In genomic region chr11:693415-693831, GRCh38 we compare ENCODE assay signal across 8 cellular contexts. TPM values are rescaled to one million over a fixed set of nuclear protein-coding genes. Genes with fewer than 3 reads are reported as not detected.
A peak's percentile ranks its signal among the peaks of the same experiment; 100 is the strongest.
DNase-seq lines count a peak whose midpoint lies in the region; ATAC-seq and TF ChIP-seq lines count a peak whose summit lies in the region.

No MANE protein-coding gene starts in this region.

- 30% methylated on average over 13 of the region's 13 CpGs for WGBS in prostate gland

- H3K4me3 ChIP-seq in NB4 (ENCODE audit: low read depth, low read length) (peak overlapping the region; percentile 64), choroid plexus epithelial cell (ENCODE audit: low read depth, low read length) (peak overlapping the region; percentile 61), prostate gland (no peak overlapping the region)

- intact Hi-C loops in prostate gland (cut with DNase I), result no loop called here

- no peaks in the 10 kb centered on the region for H3K27me3 ChIP-seq in prostate gland (replicated peaks; ENCODE audit: insufficient read depth)

- no peaks in the 10 kb centered on the region for H3K9me3 ChIP-seq in prostate gland

- no peak for ATAC-seq in GM19395 (IDR thresholded peaks at IDR 0.05; ENCODE audit: unreplicated experiment)
- ATAC-seq in HG02759 (IDR thresholded peaks at IDR 0.05; ENCODE audit: unreplicated experiment), result no peak

- TF ChIP-seq POLR2A in NB4 (IDR thresholded peaks at IDR 0.05; ENCODE audit: extremely low read depth, insufficient read length), result no peak
- no peak for TF ChIP-seq POLR2A in prostate gland (IDR thresholded peaks at IDR 0.05)

- TF ChIP-seq CTCF in NB4 (IDR thresholded peaks at IDR 0.05; ENCODE audit: low read depth, low read length) (no peak), choroid plexus epithelial cell (conservative IDR thresholded peaks at IDR 0.05; ENCODE audit: low read depth, low read length) (no peak), prostate gland (IDR thresholded peaks at IDR 0.05) (no peak)

- peaks cover 32% of the 10 kb centered on the region for H3K4me1 ChIP-seq in prostate gland (replicated peaks)

- H3K36me3 ChIP-seq in prostate gland, result no peaks in the 10 kb centered on the region

- DNase-seq in ELR (ENCODE audit: low read depth) (peak; percentile 19), NB4 (ENCODE audit: low read depth) (peak; percentile 80), choroid plexus epithelial cell (ENCODE audit: low read depth) (peak; percentile 30), prostate gland (ENCODE audit: low spot score) (no peak), SIG-M5 (lab: John Stamatoyannopoulos, UW) (no peak), mucosa of gallbladder (ENCODE audit: low spot score) (no peak)

- peak overlapping the region; percentile 35 to 99 for H3K27ac ChIP-seq in prostate gland

RNA-seq across cellular contexts. Expression of gene DEAF1, which starts 1.6 kb away (rescaled TPM):
- total RNA-seq in prostate gland (100 to 1,000 TPM in 1 of 2 donors, 10 to 100 TPM in 1; 53.5 to 102 TPM), mucosa of gallbladder (45.0 TPM)

RNA-seq across cellular contexts. Expression of gene TMEM80, which starts 2.2 kb away (rescaled TPM):
- total RNA-seq in prostate gland (10 to 100 TPM; 66.0 to 70.9 TPM), mucosa of gallbladder (52.0 TPM)

RNA-seq across cellular contexts. Expression of gene EPS8L2, which starts 12.6 kb away (rescaled TPM):
- 100 to 1,000 TPM in 1 of 2 donors, 10 to 100 TPM in 1; 92.1 to 114 TPM for total RNA-seq in prostate gland
- total RNA-seq in mucosa of gallbladder, result 228 TPM

RNA-seq across cellular contexts. Expression of gene TALDO1, which starts 53.8 kb away (rescaled TPM):
- total RNA-seq in prostate gland (100 to 1,000 TPM; 124 to 285 TPM), mucosa of gallbladder (176 TPM)

RNA-seq across cellular contexts. Expression of gene DRD4, which starts 56.4 kb away (rescaled TPM):
- total RNA-seq in prostate gland (under 1 TPM; 0.68 TPM), mucosa of gallbladder (2.6 TPM)

Comparison
In these comparisons a context has a peak if more than half of its experiments do, and no peak if none do; other contexts are left out.
1. DNase-seq: peak in ELR (single experiment), NB4 (single experiment) and choroid plexus epithelial cell (single experiment); none in prostate gland (single experiment), SIG-M5 (single experiment) and mucosa of gallbladder (single experiment).
2. H3K4me3 ChIP-seq: peak in NB4 (single experiment) and choroid plexus epithelial cell (single experiment); none in prostate gland (0 of 2).